In genomic region chr22:26618487-26618886, GRCh38 we compare ENCODE assay signal across 2 cellular contexts.
TF ChIP-seq lines count a peak whose summit lies in the region.

No MANE protein-coding gene starts in this region.

TF ChIP-seq in GM12891, 5 proteins besides CTCF, POLR2A, EP300 and RAD21:
- TF ChIP-seq POLR2AphosphoS5 (IDR thresholded peaks at IDR 0.05; ENCODE audit: low read depth, low read length) (no peak), SPI1 (IDR thresholded peaks at IDR 0.05; ENCODE audit: low read depth, low read length) (no peak), PAX5 (IDR thresholded peaks at IDR 0.05; ENCODE audit: insufficient read depth, low read length, severe bottlenecking) (no peak), TAF1 (IDR thresholded peaks at IDR 0.05; ENCODE audit: low read depth, low read length) (no peak), POU2F2 (IDR thresholded peaks at IDR 0.05; ENCODE audit: low read depth, low read length) (no peak)
TF ChIP-seq in GM12891: peak in this region for 0.

TF ChIP-seq in K562, 482 proteins besides CTCF, POLR2A, EP300 and RAD21:
- TF ChIP-seq ZNF740 (CRISPR knock-in tag; IDR thresholded peaks at IDR 0.05) (no peak), ZNF740 (tag; IDR thresholded peaks at IDR 0.05) (no peak), HDGF (IDR thresholded peaks at IDR 0.05) (peak; percentile 48; the same call in 1 of the 2 replicates), PATZ1 (CRISPR knock-in tag; IDR thresholded peaks at IDR 0.05; ENCODE audit: borderline replicate concordance) (no peak), PHF20 (IDR thresholded peaks at IDR 0.05; ENCODE audit: partially characterized antibody) (peak; percentile 43), SPI1 (IDR thresholded peaks at IDR 0.05; ENCODE audit: borderline replicate concordance, low read depth, low read length) (peak; percentile 70; the same call in 1 of the 2 replicates), BCOR (IDR thresholded peaks at IDR 0.05) (peak; percentile 99), KLF1 (tag; IDR thresholded peaks at IDR 0.05) (no peak), KDM1A (IDR thresholded peaks at IDR 0.05) (peak; percentile 90 to 94), SMARCA5 (IDR thresholded peaks at IDR 0.05) (peak; percentile 95), ESRRA (IDR thresholded peaks at IDR 0.05; ENCODE audit: borderline replicate concordance, low read depth) (peak; percentile 99), HDAC2 (IDR thresholded peaks at IDR 0.05) (peak; percentile 93), ADNP (tag; IDR thresholded peaks at IDR 0.05) (peak; percentile 87), SOX6 (IDR thresholded peaks at IDR 0.05) (no peak), ZNF316 (IDR thresholded peaks at IDR 0.05) (no peak), CBX3 (IDR thresholded peaks at IDR 0.05; ENCODE audit: borderline replicate concordance in 1 of 2, low read length in 2 of 2) (0 out of 3 replicates have a peak, but pooled peaks of 1 of the 2 experiments have one; percentile 51), HDAC1 (IDR thresholded peaks at IDR 0.05) (peak in 1 of 2 experiments; percentile 67; a peak in 1 of 4 replicates), SIN3A (IDR thresholded peaks at IDR 0.05; ENCODE audit: borderline replicate concordance in 2 of 2, control insufficient read depth in 1 of 2, low read depth in 2 of 2, low read length in 2 of 2) (no peak), DPF2 (IDR thresholded peaks at IDR 0.05) (no peak), HDAC8 (tag; IDR thresholded peaks at IDR 0.05) (no peak), BRD9 (IDR thresholded peaks at IDR 0.05; ENCODE audit: low read depth, partially characterized antibody) (peak; percentile 45), RCOR1 (IDR thresholded peaks at IDR 0.05; ENCODE audit: borderline replicate concordance in 1 of 2, low read depth in 2 of 2, low read length in 2 of 2) (peak; percentile 34 to 85; a peak in 3 of 4 replicates), PTBP1 (IDR thresholded peaks at IDR 0.05; ENCODE audit: low read depth, low read length) (peak; percentile 94), CBX1 (IDR thresholded peaks at IDR 0.05; ENCODE audit: low read depth) (peak; percentile 89; the same call in 1 of the 2 replicates), ZNF644 (tag; IDR thresholded peaks at IDR 0.05; ENCODE audit: low read depth) (no peak), BCL6 (CRISPR knock-in tag; IDR thresholded peaks at IDR 0.05) (no peak), RBM25 (IDR thresholded peaks at IDR 0.05; ENCODE audit: low read depth, low read length, severe bottlenecking) (peak; percentile 98), GTF2E2 (tag; IDR thresholded peaks at IDR 0.05) (no peak)
